In the genomic region with DNA sequence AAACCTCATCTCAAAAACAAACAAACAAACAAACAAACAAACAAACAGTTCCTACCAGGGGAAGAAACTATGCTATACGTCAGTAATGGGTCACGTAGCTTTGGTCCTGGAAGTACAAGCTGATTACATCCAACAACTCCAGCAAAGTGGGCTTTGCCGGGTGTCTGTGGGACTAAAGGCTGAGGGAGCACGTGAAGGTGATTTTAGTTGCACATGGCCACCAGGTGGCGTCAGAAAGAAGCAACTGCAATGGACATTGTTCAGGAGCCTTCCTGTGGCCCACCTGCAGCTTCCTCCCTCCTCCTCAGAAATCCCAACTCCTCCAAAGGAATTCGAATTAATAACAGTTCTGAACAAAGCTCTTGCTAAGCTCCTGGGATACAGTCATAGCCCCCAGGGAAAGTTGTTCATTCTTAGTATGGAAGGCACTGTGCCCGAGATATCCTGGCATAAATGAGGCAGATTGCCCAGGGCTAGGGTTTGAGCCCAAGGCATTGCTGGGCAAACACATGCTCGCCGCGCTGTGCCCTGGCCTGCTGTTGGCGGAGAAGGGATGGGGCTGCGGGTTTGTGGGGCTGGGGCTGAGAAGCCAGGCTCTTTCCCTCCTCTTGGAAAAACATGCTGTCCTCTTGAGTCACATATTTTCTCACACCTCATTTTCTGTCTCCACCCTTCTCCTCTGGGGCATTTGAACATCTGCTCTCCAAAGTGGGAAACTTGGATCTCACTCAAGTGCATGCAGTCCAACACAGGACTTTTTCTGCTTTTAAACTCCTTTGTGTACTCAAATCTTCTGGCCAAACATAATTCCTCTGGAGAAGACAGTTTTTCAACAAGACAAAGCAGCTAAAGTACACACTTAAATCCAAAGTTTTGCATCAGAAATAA, we compare ENCODE assay signal across 8 cellular contexts. TPM values are rescaled to one million over a fixed set of nuclear protein-coding genes. Genes with fewer than 3 reads are reported as not detected.
DNase-seq lines count a peak whose midpoint lies in the region; ATAC-seq and FAIRE-seq lines count a peak whose summit lies in the region.

No MANE protein-coding gene starts in this region.

- no peak overlapping the region for H3K4me2 ChIP-seq in mesendoderm (ENCODE audit: low read length)

- H2BK15ac ChIP-seq in mesendoderm (replicated peaks; ENCODE audit: low read depth): no peak overlapping the region

- WGBS in mesendoderm (ENCODE audit: extremely low coverage, insufficient coverage, low lambda C conversion rate): no CpG with 5 or more reads among the region's 12 CpGs

- H3K79me2 ChIP-seq in mesendoderm (ENCODE audit: control insufficient read depth, insufficient read depth, low read length): no peaks in the 10 kb centered on the region

- H3K27ac ChIP-seq in mesendoderm (ENCODE audit: low read depth, low read length): no peak overlapping the region

- no peak overlapping the region for H3K9ac ChIP-seq in mesendoderm (ENCODE audit: low read length)

- peak; percentile 65 for ATAC-seq in HG03095 (IDR thresholded peaks at IDR 0.05; ENCODE audit: unreplicated experiment)
- no peak for ATAC-seq in HG03520 (IDR thresholded peaks at IDR 0.05; ENCODE audit: unreplicated experiment)

- no peak overlapping the region for H3K23ac ChIP-seq in mesendoderm (ENCODE audit: low read length)

- no peak overlapping the region for H2AK5ac ChIP-seq in mesendoderm (ENCODE audit: low read length)

- H3K56ac ChIP-seq in mesendoderm (ENCODE audit: low read length): peak overlapping the region; percentile 60

- H3K4me3 ChIP-seq in mesendoderm (ENCODE audit: low read length): no peak overlapping the region

- H3K4ac ChIP-seq in mesendoderm (ENCODE audit: low read depth, low read length): no peak overlapping the region

- H3K4me1 ChIP-seq in mesendoderm (ENCODE audit: control insufficient read depth, low read depth, low read length): peaks cover 3% of the 10 kb centered on the region

- FAIRE-seq in endometrium (lab: Jason Lieb, UNC): peak; percentile 61

- H4K5ac ChIP-seq in mesendoderm (ENCODE audit: low read length): no peak overlapping the region

- no peaks in the 10 kb centered on the region for H3K27me3 ChIP-seq in mesendoderm (ENCODE audit: insufficient read depth, low read length, poor library complexity)

- DNase-seq in DMS53 (lab: John Stamatoyannopoulos, UW) (peak; percentile 93), NCI-H82 (lab: John Stamatoyannopoulos, UW) (peak; percentile 96), mesendoderm (peak; percentile 90)
- DNase-seq in activated CD8-positive, alpha-beta memory T cell treated with anti-CD3 and anti-CD28 coated beads for 48 hours (ENCODE audit: low read depth in 2 of 3, low spot score in 2 of 3): peak in 2 of 3 experiments; percentile 13 to 37
- DNase-seq in stimulated activated CD8-positive, alpha-beta memory T cell treated with anti-CD3 and anti-CD28 coated beads, Interleukin-15, amount 100 ng/mL, for 24 hours (ENCODE audit: low read depth): peak; percentile 12

- H3K79me1 ChIP-seq in mesendoderm (ENCODE audit: low read length): no peaks in the 10 kb centered on the region

- H2BK120ac ChIP-seq in mesendoderm (ENCODE audit: low read depth, low read length): no peak overlapping the region

- H3K36me3 ChIP-seq in mesendoderm (ENCODE audit: control insufficient read depth, insufficient read depth, low read length): no peaks in the 10 kb centered on the region

- no peak overlapping the region for H4K8ac ChIP-seq in mesendoderm (ENCODE audit: low read depth, low read length)

- H2BK5ac ChIP-seq in mesendoderm (ENCODE audit: low read length): no peak overlapping the region

- no peak overlapping the region for H3K18ac ChIP-seq in mesendoderm (ENCODE audit: low read length)

RNA-seq across cellular contexts. Expression of a gene that starts 28.6 kb away (rescaled TPM):
- polyA plus RNA-seq in mesendoderm (2013, experiment 1 of 2): not detected
- not detected for polyA plus RNA-seq in mesendoderm (2013, experiment 2 of 2)

RNA-seq across cellular contexts. Expression of a gene that starts 48.5 kb away (rescaled TPM):
- 8.5 TPM for polyA plus RNA-seq in mesendoderm (2013, experiment 1 of 2)
- 7.6 TPM for polyA plus RNA-seq in mesendoderm (2013, experiment 2 of 2)

Comparison
In these comparisons a context has a peak if more than half of its experiments do, and no peak if none do; other contexts are left out.
1. DNase-seq: peak in every context shown above with its lines; median percentile 96 in NCI-H82; 93 in DMS53; 90 in mesendoderm; 25 in activated CD8-positive, alpha-beta memory T cell treated with anti-CD3 and anti-CD28 coated beads for 48 hours; 12 in stimulated activated CD8-positive, alpha-beta memory T cell treated with anti-CD3 and anti-CD28 coated beads, Interleukin-15, amount 100 ng/mL, for 24 hours.